Comparison of ENCODE assay signal across 16 cellular contexts in genomic region chr16:89266521-89267134, GRCh38.
"Had no signal": no experiment of that assay in that cellular context is flagged by ENCODE, and none has a peak within 500 bp of the region (broad histone marks: within the 10 kb centered on the region; RNA-seq: fewer than 3 reads in every experiment).

No MANE protein-coding gene starts in this region.

- H3K9me3 Mint-ChIP-seq: activated naive CD4-positive, alpha-beta T cell treated with anti-CD3 and anti-CD28 coated beads, Interleukin-2, amount 10 ng/mL, durations not matched to agents 7 days and 5 days; activated T-helper 2 cell treated with anti-CD3 and anti-CD28 coated beads, Interferon-gamma antibody, Interleukin-2, Interleukin-4, amounts not matched to agents 10 μg/mL and 5 μg/mL and 100 μg/mL, durations not matched to agents 14 hours and 24 hours and 36 hours; naive thymus-derived CD8-positive, alpha-beta T cell had no signal

- H3K27me3 ChIP-seq: adrenal gland, dorsolateral prefrontal cortex, gastroesophageal sphincter, heart right ventricle had no signal

- DNase-seq: activated CD4-positive, CD25-positive, alpha-beta regulatory T cell treated with anti-CD3 and anti-CD28 coated beads, Interleukin-2, amount 50 U/mL, for 72 hours; activated naive CD4-positive, alpha-beta T cell treated with anti-CD3 and anti-CD28 coated beads, Interleukin-2, amount 10 ng/mL, durations not matched to agents 7 days and 5 days; activated T-cell treated with anti-CD3 and anti-CD28 coated beads for 4 hours; adrenal gland; dorsolateral prefrontal cortex; endodermal cell; heart right ventricle; islet precursor cell; mammary epithelial cell; naive thymus-derived CD8-positive, alpha-beta T cell; nucleus accumbens; small intestine had no signal

- H3K4me3 ChIP-seq: adrenal gland, dorsolateral prefrontal cortex, gastroesophageal sphincter, heart right ventricle, mucosa of descending colon had no signal

- ATAC-seq: gastroesophageal sphincter, heart right ventricle, left lobe of liver, mucosa of descending colon had no signal

- H3K9me3 ChIP-seq: adrenal gland, gastroesophageal sphincter, mucosa of descending colon had no signal

- H3K27ac Mint-ChIP-seq: activated naive CD4-positive, alpha-beta T cell treated with anti-CD3 and anti-CD28 coated beads, Interleukin-2, amount 10 ng/mL, durations not matched to agents 7 days and 5 days; activated T-helper 2 cell treated with anti-CD3 and anti-CD28 coated beads, Interferon-gamma antibody, Interleukin-2, Interleukin-4, amounts not matched to agents 10 μg/mL and 5 μg/mL and 100 μg/mL, durations not matched to agents 14 hours and 24 hours and 36 hours; endodermal cell had no signal

- H3K4me1 ChIP-seq: gastroesophageal sphincter, heart right ventricle had no signal

- H3K27ac ChIP-seq: adrenal gland, gastroesophageal sphincter, heart right ventricle had no signal

- H3K27me3 Mint-ChIP-seq: activated naive CD4-positive, alpha-beta T cell treated with anti-CD3 and anti-CD28 coated beads, Interleukin-2, amount 10 ng/mL, durations not matched to agents 7 days and 5 days; naive thymus-derived CD8-positive, alpha-beta T cell had no signal

- FAIRE-seq: small intestine had no signal

- H3K4me3 Mint-ChIP-seq: activated naive CD4-positive, alpha-beta T cell treated with anti-CD3 and anti-CD28 coated beads, Interleukin-2, amount 10 ng/mL, durations not matched to agents 7 days and 5 days; endodermal cell; naive thymus-derived CD8-positive, alpha-beta T cell had no signal

- H3K4me1 Mint-ChIP-seq: endodermal cell had no signal
